Comparison of ENCODE assay signal across 1 cellular context in genomic region chr9:120692901-120693573, GRCh38.
TF ChIP-seq lines count a peak whose summit lies in the region.

No MANE protein-coding gene starts in this region.

TF ChIP-seq in H1, 55 proteins besides CTCF, POLR2A, EP300 and RAD21:
- peak; percentile 86 for TF ChIP-seq CHD7 (IDR thresholded peaks at IDR 0.05; ENCODE audit: insufficient replicate concordance, low read length)
- TF ChIP-seq SP1 (IDR thresholded peaks at IDR 0.05; ENCODE audit: low read depth, low read length), result 0 out of 2 replicates have a peak, but pooled peaks have one; percentile 19
- TF ChIP-seq CTBP2 (IDR thresholded peaks at IDR 0.05; ENCODE audit: borderline replicate concordance, insufficient read depth, insufficient read length, low read length), result no peak
TF ChIP-seq in H1: peak in this region for 2.
